22 cellular contexts compared by ENCODE assay signal in the genomic region with DNA sequence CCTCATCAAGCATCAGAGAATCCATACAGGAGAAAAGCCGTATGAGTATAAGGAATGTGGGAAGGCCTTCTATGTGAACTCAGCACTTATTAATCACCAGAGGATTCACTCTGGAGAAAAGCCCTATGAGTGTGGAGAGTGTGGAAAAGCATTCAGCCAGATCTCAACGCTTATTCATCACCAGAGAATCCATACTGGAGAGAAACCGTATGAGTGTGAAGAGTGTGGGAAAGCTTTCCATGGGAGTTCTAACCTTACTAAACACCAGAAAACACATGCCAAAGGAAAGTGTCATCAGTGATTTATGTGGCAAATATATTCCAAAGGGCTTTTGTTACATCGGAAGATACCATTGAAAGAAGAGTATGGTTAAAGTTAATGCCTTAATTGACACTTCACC. TPM values are rescaled to one million over a fixed set of nuclear protein-coding genes. Genes with fewer than 3 reads are reported as not detected.
DNase-seq lines count a peak whose midpoint lies in the region; ATAC-seq lines count a peak whose summit lies in the region.
"Had no signal": no experiment of that assay in that cellular context is flagged by ENCODE, and none has a peak within 500 bp of the region (broad histone marks: within the 10 kb centered on the region; RNA-seq: fewer than 3 reads in every experiment).

No MANE protein-coding gene starts in this region.

- peak; percentile 99 for DNase-seq in EH (ENCODE audit: low read depth)
- DNase-seq in RKO (ENCODE audit: low spot score), result peak; percentile 93
- DNase-seq in epithelial cell of prostate (ENCODE audit: low read depth, low spot score), result peak; percentile 20
- DNase-seq in non-pigmented ciliary epithelial cell (ENCODE audit: low read depth), result peak; percentile 89
- no peak for DNase-seq in activated CD4-positive, alpha-beta memory T cell treated with anti-CD3 and anti-CD28 coated beads, Interleukin-2, amount 10 ng/mL, durations not matched to agents 7 days and 5 days
- DNase-seq in NOMO-1 treated with dmso at 0.1 percent for 144 hours (lab: John Stamatoyannopoulos, UW; ENCODE audit: unreplicated experiment), result no peak
- DNase-seq in KG1 (lab: John Stamatoyannopoulos, UW), result no peak
- DNase-seq: activated CD4-positive, alpha-beta T cell treated with anti-CD3 and anti-CD28 coated beads, Interleukin-2, amount 50 U/mL, for 48 hours; activated effector memory CD4-positive, alpha-beta T cell treated with anti-CD3 and anti-CD28 coated beads, Interleukin-2, amount 50 U/mL, for 16 hours; effector memory CD8-positive, alpha-beta T cell; GOT3; heart right ventricle; MG63; NCI-H2081 treated with DMSO at 0.1 percent for 48 hours; NCI-H82; right lobe of liver; SIG-M5; stimulated activated CD4-positive, alpha-beta T cell treated with anti-CD3 and anti-CD28 coated beads, Interleukin-4, amount 100 ng/mL, for 24 hours had no signal

- H3K27ac ChIP-seq in epithelial cell of prostate, result peak overlapping the region; percentile 14
- H3K27ac ChIP-seq: heart right ventricle, right lobe of liver had no signal

- no peaks in the 10 kb centered on the region for H3K27me3 Mint-ChIP-seq in activated CD4-positive, alpha-beta memory T cell treated with anti-CD3 and anti-CD28 coated beads, Interleukin-2, amount 10 ng/mL, durations not matched to agents 7 days and 5 days

- POLR2A ChIA-PET in activated CD4-positive, alpha-beta memory T cell treated with anti-CD3 and anti-CD28 coated beads, Interleukin-2, amount 10 ng/mL, durations not matched to agents 7 days and 5 days (lab: Charles Lee), result no interaction called here

- no peak for ATAC-seq in GM21528 (IDR thresholded peaks at IDR 0.05; ENCODE audit: low FRiP score, unreplicated experiment)
- ATAC-seq: effector memory CD8-positive, alpha-beta T cell; heart right ventricle; left lobe of liver; right lobe of liver had no signal

- H3K27ac Mint-ChIP-seq in activated CD4-positive, alpha-beta memory T cell treated with anti-CD3 and anti-CD28 coated beads, Interleukin-2, amount 10 ng/mL, durations not matched to agents 7 days and 5 days, result no peak overlapping the region
- H3K27ac Mint-ChIP-seq: CD14-positive monocyte; effector memory CD8-positive, alpha-beta T cell had no signal

- H3K36me3 Mint-ChIP-seq in activated CD4-positive, alpha-beta memory T cell treated with anti-CD3 and anti-CD28 coated beads, Interleukin-2, amount 10 ng/mL, durations not matched to agents 7 days and 5 days (ENCODE audit: low read depth), result peaks cover 4% of the 10 kb centered on the region
- H3K36me3 Mint-ChIP-seq: CD14-positive monocyte had no signal

- CTCF ChIA-PET in activated CD4-positive, alpha-beta memory T cell treated with anti-CD3 and anti-CD28 coated beads, Interleukin-2, amount 10 ng/mL, durations not matched to agents 7 days and 5 days (lab: Charles Lee), result no interaction called here

- H3K9me3 Mint-ChIP-seq in activated CD4-positive, alpha-beta memory T cell treated with anti-CD3 and anti-CD28 coated beads, Interleukin-2, amount 10 ng/mL, durations not matched to agents 7 days and 5 days, result peaks cover 5% of the 10 kb centered on the region
- H3K9me3 Mint-ChIP-seq: effector memory CD8-positive, alpha-beta T cell; neural crest cell had no signal

- no peak overlapping the region for H3K4me3 Mint-ChIP-seq in activated CD4-positive, alpha-beta memory T cell treated with anti-CD3 and anti-CD28 coated beads, Interleukin-2, amount 10 ng/mL, durations not matched to agents 7 days and 5 days
- H3K4me3 Mint-ChIP-seq: CD14-positive monocyte; effector memory CD8-positive, alpha-beta T cell; neural crest cell had no signal

- H3K4me1 Mint-ChIP-seq in activated CD4-positive, alpha-beta memory T cell treated with anti-CD3 and anti-CD28 coated beads, Interleukin-2, amount 10 ng/mL, durations not matched to agents 7 days and 5 days, result peaks cover 3% of the 10 kb centered on the region

RNA-seq across cellular contexts. Expression of gene ZKSCAN8, which starts 25.4 kb away (rescaled TPM):
- 10 to 100 TPM; 20.9 to 21.6 TPM for total RNA-seq in activated CD4-positive, alpha-beta memory T cell treated with anti-CD3 and anti-CD28 coated beads, Interleukin-2, amount 10 ng/mL, durations not matched to agents 7 days and 5 days

RNA-seq across cellular contexts. Expression of gene ZSCAN16, which starts 42.7 kb away (rescaled TPM):
- total RNA-seq in activated CD4-positive, alpha-beta memory T cell treated with anti-CD3 and anti-CD28 coated beads, Interleukin-2, amount 10 ng/mL, durations not matched to agents 7 days and 5 days, result 1 to 10 TPM; 5.3 TPM

RNA-seq across cellular contexts. Expression of gene ZSCAN9, which starts 58.0 kb away (rescaled TPM):
- total RNA-seq in activated CD4-positive, alpha-beta memory T cell treated with anti-CD3 and anti-CD28 coated beads, Interleukin-2, amount 10 ng/mL, durations not matched to agents 7 days and 5 days, result 1 to 10 TPM; 4.9 to 5.6 TPM

Comparison
In these comparisons a context has a peak if more than half of its experiments do, and no peak if none do; other contexts are left out.
1. DNase-seq: peak in EH (single experiment), RKO (single experiment), epithelial cell of prostate (single experiment) and non-pigmented ciliary epithelial cell (single experiment); none in activated CD4-positive, alpha-beta memory T cell treated with anti-CD3 and anti-CD28 coated beads, Interleukin-2, amount 10 ng/mL, durations not matched to agents 7 days and 5 days (single experiment), NOMO-1 treated with dmso at 0.1 percent for 144 hours (single experiment) and KG1 (single experiment).